In the genomic region with DNA sequence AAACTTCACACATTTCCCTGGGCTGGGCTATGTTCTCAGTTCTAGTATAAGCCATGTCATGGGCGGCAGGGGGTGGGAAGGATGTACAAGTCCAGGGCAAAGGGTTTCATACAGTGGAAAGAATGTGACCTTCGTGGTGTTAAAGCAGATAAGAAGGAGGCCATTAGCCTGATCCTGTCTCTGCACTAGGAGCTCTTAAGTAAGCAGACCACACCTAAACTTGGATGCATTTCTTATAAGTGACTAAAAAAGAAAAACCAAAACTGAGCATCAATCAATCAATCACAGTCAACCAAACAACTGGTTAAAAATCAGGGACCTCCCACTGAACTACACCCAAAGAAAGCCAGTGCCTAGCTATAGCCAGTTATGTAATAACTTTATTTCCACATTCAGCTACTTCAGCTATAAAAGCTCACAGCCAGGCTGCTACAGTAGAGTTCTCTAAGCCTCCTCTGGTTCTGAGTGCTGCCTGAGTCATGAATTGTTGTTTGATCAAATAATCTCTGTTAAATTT, we compare ENCODE assay signal across 16 cellular contexts. TPM values are rescaled to one million over a fixed set of nuclear protein-coding genes. Genes with fewer than 3 reads are reported as not detected.
DNase-seq lines count a peak whose midpoint lies in the region; ATAC-seq and TF ChIP-seq lines count a peak whose summit lies in the region.
"Had no signal": no experiment of that assay in that cellular context is flagged by ENCODE, and none has a peak within 500 bp of the region (broad histone marks: within the 10 kb centered on the region; RNA-seq: fewer than 3 reads in every experiment).

No MANE protein-coding gene starts in this region.

- peaks cover 6% of the 10 kb centered on the region for H3K36me3 Mint-ChIP-seq in activated T-cell treated with anti-CD3 and anti-CD28 coated beads, Interleukin-2, amount 50 U/mL, for 24 hours (ENCODE audit: low read depth)

- no peaks in the 10 kb centered on the region for H3K36me3 ChIP-seq in Panc1 (ENCODE audit: control insufficient read depth, insufficient read depth, low read length)
- no peaks in the 10 kb centered on the region for H3K36me3 ChIP-seq in esophagus (ENCODE audit: control insufficient read depth in 2 of 2, insufficient read depth in 2 of 2, low read length in 1 of 2)
- no peaks in the 10 kb centered on the region for H3K36me3 ChIP-seq in trophoblast cell (ENCODE audit: control insufficient read depth in 1 of 2, insufficient read depth in 2 of 2, low read length in 2 of 2)
- H3K36me3 ChIP-seq: ascending aorta had no signal

- H3K4me3 Mint-ChIP-seq in activated T-cell treated with anti-CD3 and anti-CD28 coated beads, Interleukin-2, amount 50 U/mL, for 24 hours: no peak overlapping the region
- H3K4me3 Mint-ChIP-seq: stimulated activated naive CD8-positive, alpha-beta T cell treated with anti-CD3 and anti-CD28 coated beads, Interleukin-15, Interleukin-2, amounts not matched to agents 100 ng/mL and 50 ng/mL, for 24 hours; WTC11 had no signal

- 65 to 70% methylated on average over 2 of the region's 2 CpGs for WGBS in esophagus, 2 donors
- WGBS in trophoblast cell (ENCODE audit: extremely low coverage, insufficient coverage, insufficient read length): no CpG with 5 or more reads among the region's 2 CpGs

- no peaks in the 10 kb centered on the region for H3K27me3 Mint-ChIP-seq in activated T-cell treated with anti-CD3 and anti-CD28 coated beads, Interleukin-2, amount 50 U/mL, for 24 hours
- H3K27me3 Mint-ChIP-seq: stimulated activated naive CD8-positive, alpha-beta T cell treated with anti-CD3 and anti-CD28 coated beads, Interleukin-15, Interleukin-2, amounts not matched to agents 100 ng/mL and 50 ng/mL, for 24 hours had no signal

- H4K91ac ChIP-seq in trophoblast cell (ENCODE audit: low read depth, low read length): no peak overlapping the region

- H3K23ac ChIP-seq in trophoblast cell (ENCODE audit: low read length): no peak overlapping the region

- no peaks in the 10 kb centered on the region for H3K27me3 ChIP-seq in Panc1 (ENCODE audit: control insufficient read depth, insufficient read depth, low read length)
- no peaks in the 10 kb centered on the region for H3K27me3 ChIP-seq in esophagus (ENCODE audit: control insufficient read depth in 1 of 2, insufficient read depth in 2 of 2, low read length in 2 of 2)
- H3K27me3 ChIP-seq in trophoblast cell (ENCODE audit: insufficient read depth, low read length): no peaks in the 10 kb centered on the region
- H3K27me3 ChIP-seq: ascending aorta had no signal

- H3K4me1 ChIP-seq in Panc1 (ENCODE audit: control insufficient read depth, insufficient read depth, low read length) (peaks cover 19% of the 10 kb centered on the region), esophagus (ENCODE audit: control insufficient read depth in 2 of 2, insufficient read depth in 2 of 2, low read length in 1 of 2) (no peaks in the 10 kb centered on the region), trophoblast cell (ENCODE audit: control insufficient read depth in 1 of 2, insufficient read depth in 2 of 2, low read length in 2 of 2) (peaks cover 8 to 9% of the 10 kb centered on the region in 2 experiments)
- H3K4me1 ChIP-seq: ascending aorta had no signal

- H3K9ac ChIP-seq in trophoblast cell (ENCODE audit: low read length): no peak overlapping the region

- no TSS peak for BruUV-seq in Panc1 (replicated peaks; lab: Mats Ljungman, UMichigan)

- H3K4me1 Mint-ChIP-seq in activated T-cell treated with anti-CD3 and anti-CD28 coated beads, Interleukin-2, amount 50 U/mL, for 24 hours (ENCODE audit: low read depth): no peaks in the 10 kb centered on the region

- H4K8ac ChIP-seq in trophoblast cell (ENCODE audit: low read depth, low read length): no peak overlapping the region

- no peaks in the 10 kb centered on the region for H3K9me3 Mint-ChIP-seq in activated T-cell treated with anti-CD3 and anti-CD28 coated beads, Interleukin-2, amount 50 U/mL, for 24 hours
- H3K9me3 Mint-ChIP-seq: stimulated activated naive CD8-positive, alpha-beta T cell treated with anti-CD3 and anti-CD28 coated beads, Interleukin-15, Interleukin-2, amounts not matched to agents 100 ng/mL and 50 ng/mL, for 24 hours had no signal

- ATAC-seq in Panc1: 0 out of 2 replicates have a peak, but pooled peaks have one; percentile 47
- no peak for ATAC-seq in GM19023 (IDR thresholded peaks at IDR 0.05; ENCODE audit: unreplicated experiment)
- ATAC-seq in HG03045 (IDR thresholded peaks at IDR 0.05; ENCODE audit: unreplicated experiment): no peak
- ATAC-seq: WTC11 had no signal

- H2AFZ ChIP-seq in trophoblast cell (ENCODE audit: insufficient read depth, low read length, poor library complexity): no peak overlapping the region

- no peaks in the 10 kb centered on the region for H3K9me3 ChIP-seq in Panc1 (ENCODE audit: control insufficient read depth, insufficient read depth, low read depth, low read length)
- no peaks in the 10 kb centered on the region for H3K9me3 ChIP-seq in esophagus (ENCODE audit: control insufficient read depth in 2 of 2, insufficient read depth in 1 of 2, low read depth in 1 of 2, low read length in 1 of 2)
- H3K9me3 ChIP-seq in trophoblast cell (ENCODE audit: insufficient read depth, low read depth, low read length): no peaks in the 10 kb centered on the region
- H3K9me3 ChIP-seq: ascending aorta had no signal

- no peak overlapping the region for H4K12ac ChIP-seq in trophoblast cell (ENCODE audit: low read depth, low read length)

- CTCF ChIA-PET in Panc1 (lab: Charles Lee): interaction anchor here (0.5 kb wide), 1 partner anchor 272 kb away, joined by 6 read pairs; no protein-coding TSS in a partner anchor

- no peak for TF ChIP-seq CTCF in Panc1 (IDR thresholded peaks at IDR 0.05)

- peaks cover 3% of the 10 kb centered on the region for H3K79me1 ChIP-seq in trophoblast cell (ENCODE audit: low read length)

- no peak overlapping the region for H3K4me2 ChIP-seq in trophoblast cell (ENCODE audit: low read length)

- no peak overlapping the region for H2BK5ac ChIP-seq in trophoblast cell (ENCODE audit: low read depth, low read length, poor library complexity)

- in situ Hi-C loops in Panc1 (cut with HindIII; ENCODE audit: low pct_unique_long_range_greater_than_20kb, low sequenced_read_pairs): no loop called here

- H3K4me3 ChIP-seq in Panc1 (ENCODE audit: low read depth in 2 of 2, low read length in 2 of 2): no peak overlapping the region
- H3K4me3 ChIP-seq in esophagus (ENCODE audit: low read depth in 1 of 2, low read length in 2 of 2): no peak overlapping the region
- H3K4me3 ChIP-seq in trophoblast cell (ENCODE audit: low read depth, low read length): no peak overlapping the region
- H3K4me3 ChIP-seq: ascending aorta, skin epidermis had no signal

- H3K18ac ChIP-seq in trophoblast cell (ENCODE audit: low read length): no peak overlapping the region

- peaks cover 2% of the 10 kb centered on the region for H3K79me2 ChIP-seq in trophoblast cell (ENCODE audit: control insufficient read depth, insufficient read depth, low read length, poor library complexity)

- peak overlapping the region; percentile 58; the same call in 1 of the 2 replicates for H3K27ac ChIP-seq in Panc1 (ENCODE audit: low read length)
- H3K27ac ChIP-seq in esophagus (ENCODE audit: low read depth in 2 of 2, low read length in 1 of 2): peak overlapping the region; percentile 45 to 86
- no peak overlapping the region for H3K27ac ChIP-seq in trophoblast cell (ENCODE audit: low read depth, low read length)
- H3K27ac ChIP-seq: ascending aorta, skin epidermis had no signal

- H3K14ac ChIP-seq in trophoblast cell (ENCODE audit: low read length): no peak overlapping the region

- no peak overlapping the region for H3K4ac ChIP-seq in trophoblast cell (ENCODE audit: low read depth, low read length)

- no peak overlapping the region for H2BK12ac ChIP-seq in trophoblast cell (ENCODE audit: low read length)

- H2BK120ac ChIP-seq in trophoblast cell (ENCODE audit: insufficient read depth, low read length, poor library complexity): no peak overlapping the region

- DNase-seq in GM03348 (ENCODE audit: low spot score) (peak; percentile 29), Panc1 (ENCODE audit: low read depth, low spot score) (no peak), trophoblast cell (peak; percentile 29 to 77)
- no peak for DNase-seq in activated T-cell treated with anti-CD3 and anti-CD28 coated beads, Interleukin-2, amount 50 U/mL, for 24 hours
- DNase-seq: activated CD8-positive, alpha-beta memory T cell treated with anti-CD3 and anti-CD28 coated beads for 24 hours; activated effector memory CD4-positive, alpha-beta T cell treated with anti-CD3 and anti-CD28 coated beads, Interleukin-2, amount 50 U/mL, for 16 hours; midbrain; NCI-H2029; NCI-H524 had no signal

- H2AK5ac ChIP-seq in trophoblast cell (ENCODE audit: low read length): no peak overlapping the region

- H3K27ac Mint-ChIP-seq in activated T-cell treated with anti-CD3 and anti-CD28 coated beads, Interleukin-2, amount 50 U/mL, for 24 hours: no peak overlapping the region
- H3K27ac Mint-ChIP-seq: stimulated activated naive CD8-positive, alpha-beta T cell treated with anti-CD3 and anti-CD28 coated beads, Interleukin-15, Interleukin-2, amounts not matched to agents 100 ng/mL and 50 ng/mL, for 24 hours; WTC11 had no signal

- intact Hi-C loops in Panc1 (cut with micrococcal nuclease; ENCODE audit: unreplicated experiment): no loop called here

- POLR2A ChIA-PET in Panc1 (lab: Charles Lee): interaction anchor here (0.5 kb wide), 1 partner anchor 156 kb away, joined by 4 read pairs; no protein-coding TSS in a partner anchor

RNA-seq across cellular contexts. Expression of gene RIOK3, which starts 46.8 kb away (rescaled TPM):
- total RNA-seq in Panc1 (2021; ENCODE audit: unreplicated experiment): 74.7 TPM
- polyA plus RNA-seq in Panc1 (2012; ENCODE audit: insufficient read length): 44.8 TPM
- polyA plus RNA-seq in esophagus: 100 to 1,000 TPM in 1 of 2 donors, 10 to 100 TPM in 1; 74.1 to 147 TPM
- polyA plus RNA-seq in trophoblast cell (2013): 41.2 and 42.7 TPM in 2 replicates

Comparison
In these comparisons a context has a peak if more than half of its experiments do, and no peak if none do; other contexts are left out.
1. DNase-seq: peak in GM03348 (single experiment) and trophoblast cell (2 of 2); none in Panc1 (single experiment) and activated T-cell treated with anti-CD3 and anti-CD28 coated beads, Interleukin-2, amount 50 U/mL, for 24 hours (single experiment).